Comparison of ENCODE assay signal across 8 cellular contexts in genomic region chr1:23800396-23801337, GRCh38. TPM values are rescaled to one million over a fixed set of nuclear protein-coding genes. Genes with fewer than 3 reads are reported as not detected.
A peak's percentile ranks its signal among the peaks of the same experiment; 100 is the strongest.
DNase-seq lines count a peak whose midpoint lies in the region; ATAC-seq, FAIRE-seq and TF ChIP-seq lines count a peak whose summit lies in the region.

Gene GALE (minus strand): TSS chr1:23800754. CDS start chr1:23799007, 1,747 bp downstream.

- H2AFZ ChIP-seq in HepG2 (ENCODE audit: low read length) = no peak within 1 kb of the TSS

- no peaks in the 10 kb centered on the region; a peak in 1 of 5 replicates for H3K27me3 ChIP-seq in HepG2 (ENCODE audit: control insufficient read depth in 1 of 2, insufficient read depth in 2 of 2, low read length in 2 of 2)

- peak; percentile 84 for ATAC-seq in GM19324 (IDR thresholded peaks at IDR 0.05; ENCODE audit: low FRiP score, unreplicated experiment)
- ATAC-seq in HG03520 (IDR thresholded peaks at IDR 0.05; ENCODE audit: unreplicated experiment) = peak; percentile 63
- ATAC-seq in HepG2 = peak; percentile 75

- peak within 1 kb of the TSS; percentile 97 for H3K4me2 ChIP-seq in HepG2 (ENCODE audit: low read depth, low read length)

- peak; percentile 60; the same call in 1 of the 2 replicates for TF ChIP-seq RAD21 in HepG2 (CRISPR knock-in tag; IDR thresholded peaks at IDR 0.05)

- FAIRE-seq in HepG2 (lab: Jason Lieb, UNC) = peak; percentile 66

- peak within 1 kb of the TSS; percentile 65 to 92 (median 90) for H3K4me3 ChIP-seq in HepG2 (replicated peaks in 1 of 3; ENCODE audit: insufficient read depth in 1 of 3, low read depth in 2 of 3, low read length in 3 of 3)

- peak within 1 kb of the TSS; percentile 93 for H3K9ac ChIP-seq in HepG2 (ENCODE audit: insufficient read depth, low read depth, low read length)

- no peaks in the 10 kb centered on the region for H3K9me3 ChIP-seq in HepG2 (ENCODE audit: low read length)

- H3K36me3 ChIP-seq in HepG2 (replicated peaks in 1 of 2; ENCODE audit: control insufficient read depth in 1 of 2, insufficient read depth in 2 of 2, low read length in 2 of 2) = peaks cover 4 to 26% of the 10 kb centered on the region in 2 experiments; a peak in 4 of 5 replicates

- TF ChIP-seq POLR2A in HepG2 (IDR thresholded peaks at IDR 0.05; ENCODE audit: insufficient read depth in 1 of 2, low read depth in 2 of 2, low read length in 2 of 2) = peak in 1 of 2 experiments; percentile 59; a peak in 2 of 4 replicates

- peaks cover 66% of the 10 kb centered on the region for H3K4me1 ChIP-seq in HepG2 (ENCODE audit: insufficient read depth, low read length)

- in situ Hi-C loops in HepG2 (cut with HindIII; ENCODE audit: extremely low pct_ligation_motif_present, low pct_unique_long_range_greater_than_20kb) = no loop called here

- no TSS peak for BruUV-seq in HepG2 (replicated peaks; lab: Mats Ljungman, UMichigan)

- 0% methylated on average over 9 of the region's 83 CpGs for WGBS in HepG2 (ENCODE audit: low lambda C conversion rate)

- TF ChIP-seq EP300 in HepG2 (IDR thresholded peaks at IDR 0.05; ENCODE audit: low read depth in 2 of 2, low read length in 2 of 2) (peak in 1 of 2 experiments; percentile 34; a peak in 1 of 4 replicates), HepG2 (CRISPR knock-in tag; IDR thresholded peaks at IDR 0.05; ENCODE audit: borderline replicate concordance) (no peak)

- H4K20me1 ChIP-seq in HepG2 (ENCODE audit: insufficient read depth, low read length) = peaks cover 7% of the 10 kb centered on the region; the same call in 1 of the 2 replicates

- H3K79me2 ChIP-seq in HepG2 (ENCODE audit: insufficient read depth, low read length) = peaks cover 9% of the 10 kb centered on the region

- H3K27ac ChIP-seq in HepG2 (ENCODE audit: extremely low read length, insufficient read depth, low read length) = peak within 1 kb of the TSS; percentile 95

- CTCF ChIA-PET in HepG2 (lab: Yijun Ruan, JAX; ENCODE audit: low intra/inter-chr PET ratio, low total read pairs) = no interaction called here

- TF ChIP-seq CTCF in HepG2 (CRISPR knock-in tag; IDR thresholded peaks at IDR 0.05) = no peak

- peak; percentile 95 for DNase-seq in Ammon's horn (ENCODE audit: low spot score)
- DNase-seq in NCI-H748 (lab: John Stamatoyannopoulos, UW; ENCODE audit: unreplicated experiment) = peak; percentile 93
- peak; percentile 95 to 96 for DNase-seq in activated CD4-positive, alpha-beta T cell treated with anti-CD3 and anti-CD28 coated beads, Interleukin-2, amount 50 U/mL, for 24 hours (ENCODE audit: low read depth in 1 of 2, low spot score in 1 of 2)
- DNase-seq in dedifferentiated amniotic fluid mesenchymal stem cell (ENCODE audit: extremely low spot score) = peak; percentile 88
- peak; percentile 89 for DNase-seq in HepG2 (ENCODE audit: low spot score)
- DNase-seq in stimulated activated CD4-positive, alpha-beta T cell treated with anti-CD3 and anti-CD28 coated beads, Interleukin-2, amount 100 ng/mL, for 48 hours = peak; percentile 95 to 97

- intact Hi-C loops in HepG2 (cut with micrococcal nuclease; ENCODE audit: unreplicated experiment) = loop anchor here (1.0 to 5.0 kb wide), 2 partner anchors 9 to 67 kb away; partner anchors contain the start of genes FUCA1 and LYPLA2

- POLR2A ChIA-PET in HepG2 (lab: Yijun Ruan, JAX) = interaction anchor here (1.0 to 10.9 kb wide), 12 partner anchors 10 to 220 kb away, joined by 3 to 154 read pairs (median 6); partner anchors contain the start of genes FUCA1, HMGCL, LYPLA2 and PITHD1

TF ChIP-seq in HepG2, 621 proteins besides CTCF, POLR2A, EP300 and RAD21 (continues in another document):
- TF ChIP-seq ZNF280B (CRISPR knock-in tag; IDR thresholded peaks at IDR 0.05; ENCODE audit: borderline replicate concordance) (no peak; the same call in 1 of the 2 replicates), ZNF232 (CRISPR knock-in tag; IDR thresholded peaks at IDR 0.05; ENCODE audit: borderline replicate concordance) (no peak), KDM5A (IDR thresholded peaks at IDR 0.05; ENCODE audit: borderline replicate concordance, low read length) (peak; percentile 66; the same call in 1 of the 2 replicates), ZNF772 (CRISPR knock-in tag; IDR thresholded peaks at IDR 0.05) (peak; percentile 86), ZNF230 (CRISPR knock-in tag; IDR thresholded peaks at IDR 0.05) (peak; percentile 21; the same call in 1 of the 2 replicates), KDM4B (CRISPR knock-in tag; IDR thresholded peaks at IDR 0.05) (no peak; the same call in 1 of the 2 replicates), ZBTB21 (CRISPR knock-in tag; IDR thresholded peaks at IDR 0.05) (no peak), ZNF264 (CRISPR knock-in tag; IDR thresholded peaks at IDR 0.05) (no peak), ZSCAN12 (CRISPR knock-in tag; IDR thresholded peaks at IDR 0.05) (no peak), IRF2 (CRISPR knock-in tag; IDR thresholded peaks at IDR 0.05) (0 out of 2 replicates have a peak, but pooled peaks have one; percentile 22), MTA3 (CRISPR knock-in tag; IDR thresholded peaks at IDR 0.05) (no peak), ESRRA (CRISPR knock-in tag; IDR thresholded peaks at IDR 0.05; ENCODE audit: low read depth) (no peak), ZNF720 (CRISPR knock-in tag; IDR thresholded peaks at IDR 0.05) (no peak), PHF5A (CRISPR knock-in tag; IDR thresholded peaks at IDR 0.05; ENCODE audit: low read depth, unreplicated experiment) (no peak), TBP (CRISPR knock-in tag; IDR thresholded peaks at IDR 0.05) (no peak)
- TF ChIP-seq, protein P1, sequence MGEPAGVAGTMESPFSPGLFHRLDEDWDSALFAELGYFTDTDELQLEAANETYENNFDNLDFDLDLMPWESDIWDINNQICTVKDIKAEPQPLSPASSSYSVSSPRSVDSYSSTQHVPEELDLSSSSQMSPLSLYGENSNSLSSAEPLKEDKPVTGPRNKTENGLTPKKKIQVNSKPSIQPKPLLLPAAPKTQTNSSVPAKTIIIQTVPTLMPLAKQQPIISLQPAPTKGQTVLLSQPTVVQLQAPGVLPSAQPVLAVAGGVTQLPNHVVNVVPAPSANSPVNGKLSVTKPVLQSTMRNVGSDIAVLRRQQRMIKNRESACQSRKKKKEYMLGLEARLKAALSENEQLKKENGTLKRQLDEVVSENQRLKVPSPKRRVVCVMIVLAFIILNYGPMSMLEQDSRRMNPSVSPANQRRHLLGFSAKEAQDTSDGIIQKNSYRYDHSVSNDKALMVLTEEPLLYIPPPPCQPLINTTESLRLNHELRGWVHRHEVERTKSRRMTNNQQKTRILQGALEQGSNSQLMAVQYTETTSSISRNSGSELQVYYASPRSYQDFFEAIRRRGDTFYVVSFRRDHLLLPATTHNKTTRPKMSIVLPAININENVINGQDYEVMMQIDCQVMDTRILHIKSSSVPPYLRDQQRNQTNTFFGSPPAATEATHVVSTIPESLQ (CRISPR knock-in tag; conservative IDR thresholded peaks at IDR 0.05) = no peak

RNA-seq across cellular contexts. Expression of gene GALE, which starts in this region (rescaled TPM):
- total RNA-seq in HepG2 (2016; rRNA removed; fragmentation: Illumina TruSeq; extraction: Trizol) = 85.2 and 86.6 TPM in 2 replicates
- total RNA-seq in HepG2 (2016; cell fraction: cytosol; rRNA removed; fragmentation: Illumina TruSeq; extraction: Trizol; ENCODE audit: low read depth) = 19.0 and 24.8 TPM in 2 replicates
- total RNA-seq in HepG2 (2016; cell fraction: insoluble cytoplasmic fraction; rRNA removed; fragmentation: Illumina TruSeq; extraction: Trizol) = 88.8 and 91.0 TPM in 2 replicates
- 28.1 and 32.1 TPM in 2 replicates for total RNA-seq in HepG2 (2016; cell fraction: membrane; rRNA removed; fragmentation: Illumina TruSeq; extraction: Trizol)
- total RNA-seq in HepG2 (2016; cell fraction: nucleus; rRNA removed; fragmentation: Illumina TruSeq; extraction: Trizol) = 43.6 and 54.4 TPM in 2 replicates
- polyA plus RNA-seq in HepG2 (2011; rRNA removed) = 88.4 and 99.0 TPM in 2 replicates
- polyA plus RNA-seq in HepG2 (2011; cell fraction: cytosol; rRNA removed) = 95.8 and 105 TPM in 2 replicates
- polyA plus RNA-seq in HepG2 (2011; cell fraction: nucleus; rRNA removed) = 168 and 180 TPM in 2 replicates
- polyA plus RNA-seq in HepG2 (2012) = 46.4 and 46.8 TPM in 2 replicates
- 12.7 and 14.4 TPM in 2 replicates for polyA plus RNA-seq in HepG2 (2016; cell fraction: cytosol; fragmentation: Illumina TruSeq; extraction: Trizol; ENCODE audit: low read depth)
- 75.6 and 81.5 TPM in 2 replicates for polyA plus RNA-seq in HepG2 (2016; cell fraction: insoluble cytoplasmic fraction; fragmentation: Illumina TruSeq; extraction: Trizol; ENCODE audit: low read depth)
- 19.5 and 21.9 TPM in 2 replicates for polyA plus RNA-seq in HepG2 (2016; cell fraction: membrane; fragmentation: Illumina TruSeq; extraction: Trizol; ENCODE audit: low read depth)
- polyA plus RNA-seq in HepG2 (2016; cell fraction: nucleus; fragmentation: Illumina TruSeq; extraction: Trizol; ENCODE audit: insufficient read depth, low read depth) = 96.1 and 107 TPM in 2 replicates
- 60.0 and 64.5 TPM in 2 replicates for polyA minus RNA-seq in HepG2 (2011; rRNA and poly(A)+ RNA removed; ENCODE audit: low replicate concordance)
- polyA minus RNA-seq in HepG2 (2011; cell fraction: cytosol; rRNA and poly(A)+ RNA removed) = 19.9 and 28.0 TPM in 2 replicates
- 31.8 and 36.4 TPM in 2 replicates for polyA minus RNA-seq in HepG2 (2011; cell fraction: nucleus; rRNA and poly(A)+ RNA removed)

Comparison
In these comparisons a context has a peak if more than half of its experiments do, and no peak if none do; other contexts are left out.
1. Peak in every context shown above with its lines: DNase-seq, ATAC-seq, H3K4me3 ChIP-seq and H3K27ac ChIP-seq.